24 cellular contexts compared by ENCODE assay signal in the genomic region with DNA sequence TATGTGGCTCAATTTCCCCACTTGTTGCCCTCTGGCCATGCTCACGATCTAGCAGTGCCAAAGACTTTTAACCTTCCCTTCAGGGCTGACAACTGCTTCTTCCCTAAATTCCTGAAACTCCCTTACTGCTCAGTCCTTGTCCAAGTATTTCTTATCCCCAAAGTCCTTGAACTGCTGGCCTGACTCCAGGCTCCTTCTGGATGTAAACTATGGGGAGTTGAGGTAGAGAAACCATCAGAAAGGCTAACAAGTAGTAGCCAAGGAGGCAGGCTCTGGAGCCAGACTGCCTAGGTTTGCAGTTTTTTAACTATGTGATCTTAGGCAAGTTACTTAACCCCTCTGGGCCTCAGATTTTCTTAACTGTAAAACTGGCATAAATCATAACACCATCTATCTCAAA.
"Had no signal": no experiment of that assay in that cellular context is flagged by ENCODE, and none has a peak within 500 bp of the region (broad histone marks: within the 10 kb centered on the region; RNA-seq: fewer than 3 reads in every experiment).

No MANE protein-coding gene starts in this region.

- H3K4me3 ChIP-seq: left lung, lower lobe of right lung, neural progenitor cell, prostate gland, skin epidermis, spleen, thoracic aorta, tibial nerve, uterus had no signal

- H3K4me2 ChIP-seq: neural progenitor cell had no signal

- DNase-seq: head of caudate nucleus; hypothalamus; immature natural killer cell; kidney; left colon; left lung; lower lobe of right lung; mesenchymal stem cell; naive B cell; natural killer cell; nephron progenitor cell; occipital lobe; retina; right cardiac atrium; spleen; stimulated activated CD4-positive, alpha-beta T cell treated with anti-CD3 and anti-CD28 coated beads, Interleukin-4, amount 100 ng/mL, for 24 hours; stimulated activated naive CD4-positive, alpha-beta T cell; uterus had no signal

- H3K27me3 ChIP-seq: left lung, neural progenitor cell, neutrophil, spleen, tibial nerve, uterus had no signal

- H3K9me3 ChIP-seq: left lung, lower lobe of right lung, neutrophil, prostate gland, spleen, thoracic aorta, tibial nerve, uterus had no signal

- H3K36me3 ChIP-seq: left lung, lower lobe of right lung, neural progenitor cell, neutrophil, prostate gland, spleen, thoracic aorta, tibial nerve, uterus had no signal

- H3K27ac ChIP-seq: left lung, lower lobe of right lung, neural progenitor cell, neutrophil, prostate gland, skin epidermis, spleen, thoracic aorta, tibial nerve, uterus had no signal

- H2AFZ ChIP-seq: neural progenitor cell had no signal

- H3K4me1 ChIP-seq: lower lobe of right lung, prostate gland, spleen, uterus had no signal
